In the genomic region with DNA sequence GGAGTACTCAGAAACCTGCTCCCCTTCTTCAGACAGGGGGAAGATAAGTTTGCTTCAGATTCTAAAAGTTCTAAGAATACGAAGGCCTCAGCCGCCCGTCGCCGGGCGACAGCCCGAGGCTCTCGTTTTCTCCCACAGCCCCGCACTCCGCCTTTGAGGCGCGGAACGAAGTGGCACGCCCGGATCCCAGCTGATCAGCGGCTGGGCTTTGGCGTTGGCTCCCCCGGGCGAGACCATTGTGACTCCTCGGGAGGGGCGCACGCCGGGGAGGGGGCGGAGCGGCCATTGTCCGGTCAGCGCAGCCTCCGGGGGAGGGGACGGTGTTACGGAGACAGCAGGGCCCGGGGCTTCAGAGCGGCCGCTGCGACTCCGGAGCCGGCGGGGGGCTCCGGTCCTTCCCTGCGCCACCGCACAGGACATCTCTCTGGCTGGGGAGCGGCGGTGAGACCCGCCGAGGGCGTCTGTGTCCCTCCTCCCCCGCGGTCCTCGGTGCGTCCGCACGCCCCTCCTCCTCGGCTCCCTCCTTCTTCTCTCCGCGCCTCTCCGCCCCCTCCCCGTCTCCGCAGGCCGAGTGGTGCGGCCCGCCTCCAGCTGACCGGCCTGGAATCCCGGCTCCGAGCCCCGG, we compare ENCODE assay signal across 1 cellular context.
TF ChIP-seq lines count a peak whose summit lies in the region.

A gene with protein sequence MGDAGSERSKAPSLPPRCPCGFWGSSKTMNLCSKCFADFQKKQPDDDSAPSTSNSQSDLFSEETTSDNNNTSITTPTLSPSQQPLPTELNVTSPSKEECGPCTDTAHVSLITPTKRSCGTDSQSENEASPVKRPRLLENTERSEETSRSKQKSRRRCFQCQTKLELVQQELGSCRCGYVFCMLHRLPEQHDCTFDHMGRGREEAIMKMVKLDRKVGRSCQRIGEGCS (plus strand): TSS at position 551 of the 625 bp plus-strand sequence. CDS start 219 bp downstream, outside the sequence.

TF ChIP-seq in H1, 55 proteins besides CTCF, POLR2A, EP300 and RAD21:
- TF ChIP-seq KDM1A (IDR thresholded peaks at IDR 0.05; ENCODE audit: borderline replicate concordance, low read length) (no peak), KDM4A (IDR thresholded peaks at IDR 0.05; ENCODE audit: low read depth, low read length, severe bottlenecking) (peak; percentile 87), RFX5 (IDR thresholded peaks at IDR 0.05; ENCODE audit: borderline replicate concordance, low read depth, low read length) (no peak), EZH2 (IDR thresholded peaks at IDR 0.05; ENCODE audit: low read depth, low read length, severe bottlenecking) (no peak), SIX5 (IDR thresholded peaks at IDR 0.05; ENCODE audit: low read depth, low read length) (peak; percentile 26; the same call in 1 of the 2 replicates), JUND (IDR thresholded peaks at IDR 0.05; ENCODE audit: low read length) (peak; percentile 88), TAF1 (IDR thresholded peaks at IDR 0.05; ENCODE audit: low read depth, low read length) (peak; percentile 83), TEAD4 (IDR thresholded peaks at IDR 0.05; ENCODE audit: low read depth, low read length) (peak; percentile 80; the same call in 1 of the 2 replicates), HDAC2 (IDR thresholded peaks at IDR 0.05; ENCODE audit: borderline replicate concordance in 1 of 2, low read depth in 2 of 2, low read length in 2 of 2) (no peak), MAFK (IDR thresholded peaks at IDR 0.05; ENCODE audit: low read depth, low read length) (no peak), SIN3A (conservative IDR thresholded peaks at IDR 0.05 in 1 of 2, IDR thresholded peaks at IDR 0.05 in 1 of 2; ENCODE audit: low read depth in 1 of 2, low read length in 2 of 2) (peak; percentile 15 to 70; a peak in 2 of 4 replicates), GTF2F1 (IDR thresholded peaks at IDR 0.05; ENCODE audit: borderline replicate concordance, low read depth, low read length) (no peak), CBX5 (IDR thresholded peaks at IDR 0.05; ENCODE audit: low read depth, low read length) (no peak), SP4 (IDR thresholded peaks at IDR 0.05; ENCODE audit: low read length) (peak; percentile 75; the same call in 1 of the 2 replicates), RBBP5 (IDR thresholded peaks at IDR 0.05; ENCODE audit: borderline replicate concordance, low read depth, low read length) (no peak; the same call in 1 of the 2 replicates), YY1 (IDR thresholded peaks at IDR 0.05; ENCODE audit: low read depth, low read length) (peak; percentile 89), CBX8 (IDR thresholded peaks at IDR 0.05; ENCODE audit: borderline replicate concordance, low read depth, low read length) (no peak), FOSL1 (IDR thresholded peaks at IDR 0.05; ENCODE audit: insufficient read depth, low read depth, low read length) (0 out of 2 replicates have a peak, but pooled peaks have one; percentile 55), NRF1 (IDR thresholded peaks at IDR 0.05; ENCODE audit: low read depth, low read length) (no peak), JUN (IDR thresholded peaks at IDR 0.05; ENCODE audit: low read depth, low read length) (no peak), TBP (IDR thresholded peaks at IDR 0.05; ENCODE audit: low read depth, low read length) (peak; percentile 54; the same call in 1 of the 2 replicates), BCL11A (IDR thresholded peaks at IDR 0.05; ENCODE audit: low read depth in 2 of 2, low read length in 2 of 2) (no peak), SUZ12 (IDR thresholded peaks at IDR 0.05; ENCODE audit: low read length) (no peak), PHF8 (conservative IDR thresholded peaks at IDR 0.05; ENCODE audit: low read depth, low read length) (peak; percentile 72), ASH2L (IDR thresholded peaks at IDR 0.05; ENCODE audit: low read length) (peak; percentile 60), POLR2AphosphoS5 (IDR thresholded peaks at IDR 0.05; ENCODE audit: low read depth, low read length) (no peak), CHD2 (IDR thresholded peaks at IDR 0.05; ENCODE audit: low read length) (no peak), EGR1 (IDR thresholded peaks at IDR 0.05; ENCODE audit: borderline replicate concordance, low read depth, low read length) (peak; percentile 82), CREB1 (IDR thresholded peaks at IDR 0.05) (0 out of 2 replicates have a peak, but pooled peaks have one; percentile 31), SIRT6 (IDR thresholded peaks at IDR 0.05; ENCODE audit: low read length) (no peak), SP1 (IDR thresholded peaks at IDR 0.05; ENCODE audit: low read depth, low read length) (peak; percentile 48; the same call in 1 of the 2 replicates), CEBPB (IDR thresholded peaks at IDR 0.05; ENCODE audit: low read depth, low read length) (no peak), CHD1 (IDR thresholded peaks at IDR 0.05; ENCODE audit: low read depth, low read length) (peak; percentile 93)
- TF ChIP-seq, protein P1, sequence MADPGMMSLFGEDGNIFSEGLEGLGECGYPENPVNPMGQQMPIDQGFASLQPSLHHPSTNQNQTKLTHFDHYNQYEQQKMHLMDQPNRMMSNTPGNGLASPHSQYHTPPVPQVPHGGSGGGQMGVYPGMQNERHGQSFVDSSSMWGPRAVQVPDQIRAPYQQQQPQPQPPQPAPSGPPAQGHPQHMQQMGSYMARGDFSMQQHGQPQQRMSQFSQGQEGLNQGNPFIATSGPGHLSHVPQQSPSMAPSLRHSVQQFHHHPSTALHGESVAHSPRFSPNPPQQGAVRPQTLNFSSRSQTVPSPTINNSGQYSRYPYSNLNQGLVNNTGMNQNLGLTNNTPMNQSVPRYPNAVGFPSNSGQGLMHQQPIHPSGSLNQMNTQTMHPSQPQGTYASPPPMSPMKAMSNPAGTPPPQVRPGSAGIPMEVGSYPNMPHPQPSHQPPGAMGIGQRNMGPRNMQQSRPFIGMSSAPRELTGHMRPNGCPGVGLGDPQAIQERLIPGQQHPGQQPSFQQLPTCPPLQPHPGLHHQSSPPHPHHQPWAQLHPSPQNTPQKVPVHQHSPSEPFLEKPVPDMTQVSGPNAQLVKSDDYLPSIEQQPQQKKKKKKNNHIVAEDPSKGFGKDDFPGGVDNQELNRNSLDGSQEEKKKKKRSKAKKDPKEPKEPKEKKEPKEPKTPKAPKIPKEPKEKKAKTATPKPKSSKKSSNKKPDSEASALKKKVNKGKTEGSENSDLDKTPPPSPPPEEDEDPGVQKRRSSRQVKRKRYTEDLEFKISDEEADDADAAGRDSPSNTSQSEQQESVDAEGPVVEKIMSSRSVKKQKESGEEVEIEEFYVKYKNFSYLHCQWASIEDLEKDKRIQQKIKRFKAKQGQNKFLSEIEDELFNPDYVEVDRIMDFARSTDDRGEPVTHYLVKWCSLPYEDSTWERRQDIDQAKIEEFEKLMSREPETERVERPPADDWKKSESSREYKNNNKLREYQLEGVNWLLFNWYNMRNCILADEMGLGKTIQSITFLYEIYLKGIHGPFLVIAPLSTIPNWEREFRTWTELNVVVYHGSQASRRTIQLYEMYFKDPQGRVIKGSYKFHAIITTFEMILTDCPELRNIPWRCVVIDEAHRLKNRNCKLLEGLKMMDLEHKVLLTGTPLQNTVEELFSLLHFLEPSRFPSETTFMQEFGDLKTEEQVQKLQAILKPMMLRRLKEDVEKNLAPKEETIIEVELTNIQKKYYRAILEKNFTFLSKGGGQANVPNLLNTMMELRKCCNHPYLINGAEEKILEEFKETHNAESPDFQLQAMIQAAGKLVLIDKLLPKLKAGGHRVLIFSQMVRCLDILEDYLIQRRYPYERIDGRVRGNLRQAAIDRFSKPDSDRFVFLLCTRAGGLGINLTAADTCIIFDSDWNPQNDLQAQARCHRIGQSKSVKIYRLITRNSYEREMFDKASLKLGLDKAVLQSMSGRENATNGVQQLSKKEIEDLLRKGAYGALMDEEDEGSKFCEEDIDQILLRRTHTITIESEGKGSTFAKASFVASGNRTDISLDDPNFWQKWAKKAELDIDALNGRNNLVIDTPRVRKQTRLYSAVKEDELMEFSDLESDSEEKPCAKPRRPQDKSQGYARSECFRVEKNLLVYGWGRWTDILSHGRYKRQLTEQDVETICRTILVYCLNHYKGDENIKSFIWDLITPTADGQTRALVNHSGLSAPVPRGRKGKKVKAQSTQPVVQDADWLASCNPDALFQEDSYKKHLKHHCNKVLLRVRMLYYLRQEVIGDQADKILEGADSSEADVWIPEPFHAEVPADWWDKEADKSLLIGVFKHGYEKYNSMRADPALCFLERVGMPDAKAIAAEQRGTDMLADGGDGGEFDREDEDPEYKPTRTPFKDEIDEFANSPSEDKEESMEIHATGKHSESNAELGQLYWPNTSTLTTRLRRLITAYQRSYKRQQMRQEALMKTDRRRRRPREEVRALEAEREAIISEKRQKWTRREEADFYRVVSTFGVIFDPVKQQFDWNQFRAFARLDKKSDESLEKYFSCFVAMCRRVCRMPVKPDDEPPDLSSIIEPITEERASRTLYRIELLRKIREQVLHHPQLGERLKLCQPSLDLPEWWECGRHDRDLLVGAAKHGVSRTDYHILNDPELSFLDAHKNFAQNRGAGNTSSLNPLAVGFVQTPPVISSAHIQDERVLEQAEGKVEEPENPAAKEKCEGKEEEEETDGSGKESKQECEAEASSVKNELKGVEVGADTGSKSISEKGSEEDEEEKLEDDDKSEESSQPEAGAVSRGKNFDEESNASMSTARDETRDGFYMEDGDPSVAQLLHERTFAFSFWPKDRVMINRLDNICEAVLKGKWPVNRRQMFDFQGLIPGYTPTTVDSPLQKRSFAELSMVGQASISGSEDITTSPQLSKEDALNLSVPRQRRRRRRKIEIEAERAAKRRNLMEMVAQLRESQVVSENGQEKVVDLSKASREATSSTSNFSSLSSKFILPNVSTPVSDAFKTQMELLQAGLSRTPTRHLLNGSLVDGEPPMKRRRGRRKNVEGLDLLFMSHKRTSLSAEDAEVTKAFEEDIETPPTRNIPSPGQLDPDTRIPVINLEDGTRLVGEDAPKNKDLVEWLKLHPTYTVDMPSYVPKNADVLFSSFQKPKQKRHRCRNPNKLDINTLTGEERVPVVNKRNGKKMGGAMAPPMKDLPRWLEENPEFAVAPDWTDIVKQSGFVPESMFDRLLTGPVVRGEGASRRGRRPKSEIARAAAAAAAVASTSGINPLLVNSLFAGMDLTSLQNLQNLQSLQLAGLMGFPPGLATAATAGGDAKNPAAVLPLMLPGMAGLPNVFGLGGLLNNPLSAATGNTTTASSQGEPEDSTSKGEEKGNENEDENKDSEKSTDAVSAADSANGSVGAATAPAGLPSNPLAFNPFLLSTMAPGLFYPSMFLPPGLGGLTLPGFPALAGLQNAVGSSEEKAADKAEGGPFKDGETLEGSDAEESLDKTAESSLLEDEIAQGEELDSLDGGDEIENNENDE (IDR thresholded peaks at IDR 0.05; ENCODE audit: insufficient replicate concordance, low read length) = no peak
- TF ChIP-seq, protein P2, sequence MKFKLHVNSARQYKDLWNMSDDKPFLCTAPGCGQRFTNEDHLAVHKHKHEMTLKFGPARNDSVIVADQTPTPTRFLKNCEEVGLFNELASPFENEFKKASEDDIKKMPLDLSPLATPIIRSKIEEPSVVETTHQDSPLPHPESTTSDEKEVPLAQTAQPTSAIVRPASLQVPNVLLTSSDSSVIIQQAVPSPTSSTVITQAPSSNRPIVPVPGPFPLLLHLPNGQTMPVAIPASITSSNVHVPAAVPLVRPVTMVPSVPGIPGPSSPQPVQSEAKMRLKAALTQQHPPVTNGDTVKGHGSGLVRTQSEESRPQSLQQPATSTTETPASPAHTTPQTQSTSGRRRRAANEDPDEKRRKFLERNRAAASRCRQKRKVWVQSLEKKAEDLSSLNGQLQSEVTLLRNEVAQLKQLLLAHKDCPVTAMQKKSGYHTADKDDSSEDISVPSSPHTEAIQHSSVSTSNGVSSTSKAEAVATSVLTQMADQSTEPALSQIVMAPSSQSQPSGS (IDR thresholded peaks at IDR 0.05; ENCODE audit: low read length) = no peak
- TF ChIP-seq, protein P3, sequence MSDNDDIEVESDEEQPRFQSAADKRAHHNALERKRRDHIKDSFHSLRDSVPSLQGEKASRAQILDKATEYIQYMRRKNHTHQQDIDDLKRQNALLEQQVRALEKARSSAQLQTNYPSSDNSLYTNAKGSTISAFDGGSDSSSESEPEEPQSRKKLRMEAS (IDR thresholded peaks at IDR 0.05) = no peak; the same call in none of the 2 replicates
